11 cellular contexts compared by ENCODE assay signal in the genomic region with DNA sequence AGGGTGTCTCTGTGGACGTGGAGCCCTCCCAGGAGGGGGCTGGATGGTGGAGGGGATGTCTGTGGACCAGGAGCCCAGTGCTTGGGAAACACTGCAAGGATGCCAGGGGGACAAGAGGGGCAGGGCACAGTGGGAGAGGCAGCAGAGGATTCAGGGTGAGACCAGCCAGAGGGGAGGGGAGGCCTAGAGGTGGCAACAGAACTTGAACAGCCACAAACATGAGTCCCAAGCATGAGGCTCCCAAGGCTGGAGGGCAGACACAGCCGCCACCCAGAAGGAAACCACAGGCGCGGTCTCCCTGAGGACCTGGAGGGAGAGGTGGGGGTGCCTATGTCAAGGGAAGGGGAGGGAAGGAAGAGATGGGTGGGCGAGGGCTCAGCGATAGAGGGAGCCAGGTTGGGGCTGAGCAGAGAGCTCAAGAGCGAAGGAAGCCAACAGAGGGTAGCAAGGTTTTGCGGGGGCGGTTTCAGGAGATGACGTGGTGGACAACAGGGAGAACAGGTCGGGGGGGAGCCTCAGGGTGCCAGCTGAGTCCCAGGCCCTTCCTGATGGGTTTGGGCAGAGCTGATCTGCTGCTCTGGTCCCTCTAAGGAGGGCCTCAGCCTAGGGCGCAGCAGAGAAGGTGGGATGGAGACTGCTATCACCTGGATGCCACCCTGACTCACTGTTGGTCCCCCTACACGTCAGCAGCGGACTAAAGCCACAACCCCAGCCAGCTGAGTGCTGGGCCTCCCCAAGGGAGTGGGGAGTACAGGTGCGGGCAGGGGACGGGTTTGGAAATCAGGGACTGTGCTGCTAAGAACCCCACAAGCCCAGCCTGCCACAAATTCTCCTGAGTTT. TPM values are rescaled to one million over a fixed set of nuclear protein-coding genes. Genes with fewer than 3 reads are reported as not detected.
DNase-seq lines count a peak whose midpoint lies in the region; ATAC-seq, FAIRE-seq and TF ChIP-seq lines count a peak whose summit lies in the region.
"Had no signal": no experiment of that assay in that cellular context is flagged by ENCODE, and none has a peak within 500 bp of the region (broad histone marks: within the 10 kb centered on the region; RNA-seq: fewer than 3 reads in every experiment).

No MANE protein-coding gene starts in this region.

- no peak overlapping the region for H3K27ac ChIP-seq in kidney (ENCODE audit: low read depth in 2 of 2, low read length in 2 of 2)

- intact Hi-C loops in kidney (cut with DNase I), result no loop called here

- ATAC-seq in WTC11, result peak; percentile 2; the same call in 1 of the 2 replicates
- no peak for ATAC-seq in GM21526 (IDR thresholded peaks at IDR 0.05; ENCODE audit: low FRiP score, unreplicated experiment)

- POLR2A ChIA-PET in WTC11 (lab: Charles Lee), result no interaction called here
- POLR2A ChIA-PET in HEK293T (lab: Yijun Ruan, JAX), result no interaction called here

- H3K36me3 Mint-ChIP-seq in WTC11, result peaks cover 33% of the 10 kb centered on the region

- no peaks in the 10 kb centered on the region for H3K9me3 Mint-ChIP-seq in WTC11
- H3K9me3 Mint-ChIP-seq: nephron had no signal

- H3K27ac Mint-ChIP-seq in WTC11, result peak overlapping the region; percentile 72
- H3K27ac Mint-ChIP-seq: nephron had no signal

- CTCF ChIA-PET in WTC11 (lab: Charles Lee) (interaction anchor here (0.7 to 3.3 kb wide), 2 partner anchors 41 to 162 kb away, joined by 4 to 9 read pairs; no protein-coding TSS in a partner anchor), HEK293T (lab: Yijun Ruan, JAX) (no interaction called here)

- no peak overlapping the region for H3K4me3 ChIP-seq in kidney (ENCODE audit: low read length in 2 of 2)

- H3K27me3 Mint-ChIP-seq in WTC11 (ENCODE audit: low read depth), result no peaks in the 10 kb centered on the region

- peak; percentile 25 for DNase-seq in CD1c-positive myeloid dendritic cell (ENCODE audit: extremely low spot score)
- DNase-seq in WTC11 (ENCODE audit: low spot score), result no peak
- DNase-seq in kidney, result peak; percentile 67
- DNase-seq in NCI-H2029 (lab: John Stamatoyannopoulos, UW), result no peak
- DNase-seq in NCI-H1694 treated with DMSO at 0.1 percent for 48 hours (lab: John Stamatoyannopoulos, UW), result no peak
- no peak for DNase-seq in HEK293T (ENCODE audit: extremely low spot score)
- DNase-seq: NCI-H82 had no signal

- H3K9me3 ChIP-seq in kidney (ENCODE audit: control insufficient read depth in 1 of 2, low read length in 2 of 2), result no peaks in the 10 kb centered on the region

- no peak overlapping the region for H3K4me3 Mint-ChIP-seq in WTC11
- H3K4me3 Mint-ChIP-seq: nephron had no signal

- H3K9ac ChIP-seq in kidney (ENCODE audit: low read length in 2 of 2), result no peak overlapping the region

- TF ChIP-seq CTCF in WTC11 (IDR thresholded peaks at IDR 0.05), result no peak
- TF ChIP-seq CTCF in kidney (IDR thresholded peaks at IDR 0.05; ENCODE audit: borderline replicate concordance, extremely low read depth, insufficient read depth), result no peak

- FAIRE-seq in kidney (lab: Jason Lieb, UNC), result no peak

- no peaks in the 10 kb centered on the region for H3K4me1 ChIP-seq in kidney (ENCODE audit: control insufficient read depth in 1 of 2, insufficient read depth in 1 of 2, low read depth in 1 of 2, low read length in 2 of 2)

- H3K36me3 ChIP-seq in kidney (ENCODE audit: control insufficient read depth in 1 of 2, insufficient read depth in 2 of 2, low read length in 2 of 2), result peaks cover 6% of the 10 kb centered on the region in 2 donors

- H3K4me1 Mint-ChIP-seq in WTC11, result peaks cover 31% of the 10 kb centered on the region
- H3K4me1 Mint-ChIP-seq: nephron had no signal

- TF ChIP-seq POLR2A in GM19193 (IDR thresholded peaks at IDR 0.05; ENCODE audit: extremely low read depth, insufficient read depth, insufficient read length), result peak; percentile 29

TF ChIP-seq in WTC11, 78 proteins besides CTCF, POLR2A, EP300 and RAD21:
- TF ChIP-seq, protein P1, sequence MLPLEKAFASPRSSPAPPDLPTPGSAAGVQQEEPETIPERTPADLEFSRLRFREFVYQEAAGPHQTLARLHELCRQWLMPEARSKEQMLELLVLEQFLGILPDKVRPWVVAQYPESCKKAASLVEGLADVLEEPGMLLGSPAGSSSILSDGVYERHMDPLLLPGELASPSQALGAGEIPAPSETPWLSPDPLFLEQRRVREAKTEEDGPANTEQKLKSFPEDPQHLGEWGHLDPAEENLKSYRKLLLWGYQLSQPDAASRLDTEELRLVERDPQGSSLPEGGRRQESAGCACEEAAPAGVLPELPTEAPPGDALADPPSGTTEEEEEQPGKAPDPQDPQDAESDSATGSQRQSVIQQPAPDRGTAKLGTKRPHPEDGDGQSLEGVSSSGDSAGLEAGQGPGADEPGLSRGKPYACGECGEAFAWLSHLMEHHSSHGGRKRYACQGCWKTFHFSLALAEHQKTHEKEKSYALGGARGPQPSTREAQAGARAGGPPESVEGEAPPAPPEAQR (CRISPR knock-in tag; IDR thresholded peaks at IDR 0.05), result no peak
- no peak for TF ChIP-seq ZNF138 (CRISPR knock-in tag; conservative IDR thresholded peaks at IDR 0.05)
- TF ChIP-seq EMX1 (CRISPR knock-in tag; IDR thresholded peaks at IDR 0.05), result peak; percentile 19; the same call in 1 of the 2 replicates
- TF ChIP-seq ZNF416 (CRISPR knock-in tag; IDR thresholded peaks at IDR 0.05), result 0 out of 2 replicates have a peak, but pooled peaks have one; percentile 18
- peak; percentile 63; the same call in 1 of the 2 replicates for TF ChIP-seq PRRX2 (CRISPR knock-in tag; IDR thresholded peaks at IDR 0.05)
TF ChIP-seq in WTC11: peak in this region for 3.

TF ChIP-seq in HEK293T, 16 proteins besides CTCF, POLR2A, EP300 and RAD21:
- TF ChIP-seq ELF4 (IDR thresholded peaks at IDR 0.05) (no peak), LEF1 (IDR thresholded peaks at IDR 0.05; ENCODE audit: borderline replicate concordance) (no peak), CTBP1 (IDR thresholded peaks at IDR 0.05; ENCODE audit: borderline replicate concordance) (no peak)

RNA-seq across cellular contexts. Expression of gene PILRA, which starts 6.7 kb away (rescaled TPM):
- 1.8 to 3.2 TPM (median 3.0 TPM) in 3 replicates for total RNA-seq in WTC11 (2021)
- total RNA-seq in kidney, result 18.8 TPM
- polyA plus RNA-seq in kidney (ENCODE audit: insufficient read depth, low read depth, low replicate concordance), result 15.4 TPM

RNA-seq across cellular contexts. Expression of gene PILRB, which starts 8.7 kb away (rescaled TPM):
- total RNA-seq in WTC11 (2021) (30.2 to 35.8 TPM (median 30.7 TPM) in 3 replicates), kidney (76.4 TPM)
- polyA plus RNA-seq in kidney (ENCODE audit: insufficient read depth, low read depth, low replicate concordance), result 45.0 TPM

RNA-seq across cellular contexts. Expression of gene SPDYE3, which starts 59.1 kb away (rescaled TPM):
- not detected in 3 replicates for total RNA-seq in WTC11 (2021)
- not detected for total RNA-seq in kidney
- not detected for polyA plus RNA-seq in kidney (ENCODE audit: insufficient read depth, low read depth, low replicate concordance)
- total RNA-seq: HT1080 had no signal

Comparison
In these comparisons a context has a peak if more than half of its experiments do, and no peak if none do; other contexts are left out.
1. DNase-seq: peak in CD1c-positive myeloid dendritic cell (single experiment) and kidney (single experiment); none in WTC11 (single experiment), NCI-H2029 (single experiment), NCI-H1694 treated with DMSO at 0.1 percent for 48 hours (single experiment) and HEK293T (single experiment).